Comparison of ENCODE assay signal across 4 cellular contexts in the genomic region with DNA sequence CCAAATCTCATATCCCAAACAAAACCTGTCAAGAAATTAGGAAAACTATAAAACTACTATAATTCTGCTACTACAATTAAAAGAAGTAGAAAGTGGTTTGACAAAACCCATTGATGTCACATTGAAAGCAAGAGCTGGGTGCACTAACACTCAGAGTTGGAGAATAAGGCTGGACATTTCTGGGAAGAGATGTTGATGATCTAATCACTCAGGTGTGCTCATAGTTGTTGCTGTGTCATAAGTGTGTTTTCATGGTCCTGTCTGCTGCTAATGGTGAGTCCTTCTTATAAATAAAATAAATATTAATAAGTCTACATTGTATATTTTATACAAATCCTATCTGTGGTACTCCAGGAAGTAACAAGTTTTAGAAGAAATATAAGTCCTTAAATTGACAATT.
"Had no signal": no experiment of that assay in that cellular context is flagged by ENCODE, and none has a peak within 500 bp of the region (broad histone marks: within the 10 kb centered on the region; RNA-seq: fewer than 3 reads in every experiment).

No MANE protein-coding gene starts in this region.

- ATAC-seq: GM23338 had no signal

- H3K4me3 ChIP-seq: GM23338 had no signal

- H3K4me1 Mint-ChIP-seq: GM23338, H9 had no signal

- H2AFZ ChIP-seq: GM23338 had no signal

- H3K4me2 ChIP-seq: GM23338 had no signal

- H3K9me3 Mint-ChIP-seq: GM23338, H9 had no signal

- H3K27ac Mint-ChIP-seq: GM23338, H9 had no signal

- H3K4me3 Mint-ChIP-seq: GM23338, H9 had no signal

- DNase-seq: H9, HCEC 1CT, IMR-90 had no signal
